In genomic region chr5:107367480-107367879, GRCh38 we compare ENCODE assay signal across 21 cellular contexts.
DNase-seq lines count a peak whose midpoint lies in the region; TF ChIP-seq lines count a peak whose summit lies in the region.
"Had no signal": no experiment of that assay in that cellular context is flagged by ENCODE, and none has a peak within 500 bp of the region (broad histone marks: within the 10 kb centered on the region; RNA-seq: fewer than 3 reads in every experiment).

No MANE protein-coding gene starts in this region.

- no peak overlapping the region for H4K91ac ChIP-seq in H9 (ENCODE audit: insufficient read length, low read depth, low read length)
- no peak overlapping the region for H4K91ac ChIP-seq in neuronal stem cell (ENCODE audit: low read depth, low read length, poor library complexity)

- no peak overlapping the region for H3K14ac ChIP-seq in H9 (ENCODE audit: insufficient read depth, low read length)
- no peak overlapping the region for H3K14ac ChIP-seq in neuronal stem cell (ENCODE audit: low read length)

- H3K56ac ChIP-seq in H9 (ENCODE audit: insufficient read length, low read depth, low read length) (no peak overlapping the region), mesendoderm (ENCODE audit: low read length) (no peak overlapping the region)

- H3K4me3 Mint-ChIP-seq in H9: no peak overlapping the region
- H3K4me3 Mint-ChIP-seq: B cell; CD4-positive, CD25-positive, alpha-beta regulatory T cell; CD8-positive, alpha-beta T cell had no signal

- H3K18ac ChIP-seq in H9 (ENCODE audit: insufficient read length, low read depth, low read length) (no peak overlapping the region), mesendoderm (ENCODE audit: low read length) (peak overlapping the region; percentile 90), neuronal stem cell (ENCODE audit: low read length) (no peak overlapping the region)

- H2BK12ac ChIP-seq in H9 (ENCODE audit: insufficient read length, low read depth, low read length) (no peak overlapping the region), neuronal stem cell (ENCODE audit: low read length) (no peak overlapping the region)

- H3K4me1 ChIP-seq in H9 (ENCODE audit: insufficient read depth, low read length) (peaks cover 7% of the 10 kb centered on the region), ectodermal cell (ENCODE audit: control insufficient read depth, insufficient read depth, low read length) (peaks cover 36% of the 10 kb centered on the region), mesendoderm (ENCODE audit: control insufficient read depth, low read depth, low read length) (peaks cover 21% of the 10 kb centered on the region), neuronal stem cell (ENCODE audit: control insufficient read depth in 2 of 2, insufficient read depth in 1 of 2, low read depth in 1 of 2, low read length in 2 of 2) (peaks cover 7 to 16% of the 10 kb centered on the region in 2 donors)
- H3K4me1 ChIP-seq: Caco-2 had no signal

- H3K9me3 ChIP-seq in H9 (ENCODE audit: control insufficient read depth, low read depth, low read length): no peaks in the 10 kb centered on the region
- H3K9me3 ChIP-seq in ectodermal cell (ENCODE audit: control insufficient read depth, low read length): no peaks in the 10 kb centered on the region
- H3K9me3 ChIP-seq in neuronal stem cell (replicated peaks in 1 of 2; ENCODE audit: control insufficient read depth in 2 of 2, insufficient read depth in 1 of 2, low read depth in 1 of 2, low read length in 2 of 2): no peaks in the 10 kb centered on the region
- H3K9me3 ChIP-seq: BLaER1, Caco-2 had no signal

- H3K9ac ChIP-seq in H9 (ENCODE audit: extremely low read depth, insufficient read length, low read length) (no peak overlapping the region), mesendoderm (ENCODE audit: low read length) (no peak overlapping the region), neuronal stem cell (ENCODE audit: low read depth, low read length, poor library complexity) (no peak overlapping the region)
- H3K9ac ChIP-seq: BLaER1 had no signal

- H2AK5ac ChIP-seq in H9 (ENCODE audit: insufficient read length, low read length) (no peak overlapping the region), mesendoderm (ENCODE audit: low read length) (no peak overlapping the region), neuronal stem cell (ENCODE audit: low read depth, low read length) (no peak overlapping the region)

- H3K23ac ChIP-seq in H9 (ENCODE audit: insufficient read length, low read depth, low read length) (no peak overlapping the region), mesendoderm (ENCODE audit: low read length) (no peak overlapping the region), neuronal stem cell (ENCODE audit: low read depth, low read length, poor library complexity) (no peak overlapping the region)

- no peaks in the 10 kb centered on the region for H3K27me3 Mint-ChIP-seq in H9 (ENCODE audit: low read depth)
- H3K27me3 Mint-ChIP-seq: CD4-positive, CD25-positive, alpha-beta regulatory T cell had no signal

- H3T11ph ChIP-seq in H9 (ENCODE audit: low read length): no peak overlapping the region

- H3K36me3 ChIP-seq in ectodermal cell (ENCODE audit: control insufficient read depth, insufficient read depth, low read length) (no peaks in the 10 kb centered on the region), mesendoderm (ENCODE audit: control insufficient read depth, insufficient read depth, low read length) (no peaks in the 10 kb centered on the region), neuronal stem cell (replicated peaks in 1 of 2; ENCODE audit: control insufficient read depth in 2 of 2, insufficient read depth in 2 of 2, low read length in 2 of 2) (no peaks in the 10 kb centered on the region)
- H3K36me3 ChIP-seq: BLaER1 had no signal

- TF ChIP-seq CTCF in H9 (conservative IDR thresholded peaks at IDR 0.05): no peak

- H3K23me2 ChIP-seq in H9 (ENCODE audit: insufficient read length, low read depth, low read length, poor library complexity, severe bottlenecking): no peaks in the 10 kb centered on the region

- H4K5ac ChIP-seq in H9 (ENCODE audit: insufficient read length, low read depth, low read length) (no peak overlapping the region), mesendoderm (ENCODE audit: low read length) (no peak overlapping the region)

- H2BK120ac ChIP-seq in H9 (ENCODE audit: low read depth, low read length, poor library complexity, severe bottlenecking) (no peak overlapping the region), mesendoderm (ENCODE audit: low read depth, low read length) (no peak overlapping the region), neuronal stem cell (ENCODE audit: low read depth, low read length) (no peak overlapping the region)

- no peak overlapping the region for H3K27ac ChIP-seq in H9 (ENCODE audit: insufficient read length, low read depth, low read length)
- H3K27ac ChIP-seq in ectodermal cell (ENCODE audit: insufficient read depth, low read depth, low read length, poor library complexity, severe bottlenecking): peak overlapping the region; percentile 53
- no peak overlapping the region for H3K27ac ChIP-seq in mesendoderm (ENCODE audit: low read depth, low read length)
- peak overlapping the region; percentile 80 for H3K27ac ChIP-seq in neuronal stem cell (replicated peaks; ENCODE audit: low read length)
- H3K27ac ChIP-seq: BLaER1, C4-2B had no signal

- H3K9me3 Mint-ChIP-seq in H9: no peaks in the 10 kb centered on the region
- H3K9me3 Mint-ChIP-seq: CD8-positive, alpha-beta T cell had no signal

- no peak overlapping the region for H2BK20ac ChIP-seq in H9 (ENCODE audit: low read depth, low read length, poor library complexity, severe bottlenecking)

- DNase-seq in H9 (no peak), mesendoderm (no peak), neuronal stem cell (ENCODE audit: low spot score) (no peak), NCI-H2029 (lab: John Stamatoyannopoulos, UW) (no peak), NCI-H1694 treated with DMSO at 0.1 percent for 48 hours (lab: John Stamatoyannopoulos, UW) (no peak)
- DNase-seq in central memory CD4-positive, alpha-beta T cell: no peak
- DNase-seq in stimulated activated CD4-positive, alpha-beta T cell treated with anti-CD3 and anti-CD28 coated beads, Interleukin-1b, Interleukin-23, amount 100 ng/mL, for 48 hours: no peak
- DNase-seq: Caco-2; CD4-positive, CD25-positive, alpha-beta regulatory T cell; CD8-positive, alpha-beta T cell; DMS 273 treated with DMSO at 0.1 percent for 48 hours; DMS79; EL; GDM1; GOT3; H7 had no signal

- H4K8ac ChIP-seq in H9 (replicated peaks; ENCODE audit: insufficient read length, low read depth, low read length): no peak overlapping the region
- no peak overlapping the region for H4K8ac ChIP-seq in mesendoderm (ENCODE audit: low read depth, low read length)
- H4K8ac ChIP-seq in neuronal stem cell (ENCODE audit: low read depth, low read length): no peak overlapping the region

- no peak overlapping the region for H2BK15ac ChIP-seq in H9 (ENCODE audit: low read depth, low read length)
- no peak overlapping the region for H2BK15ac ChIP-seq in mesendoderm (replicated peaks; ENCODE audit: low read depth)
- no peak overlapping the region for H2BK15ac ChIP-seq in neuronal stem cell (ENCODE audit: low read length)

- H3K4me2 ChIP-seq in H9 (ENCODE audit: insufficient read depth, insufficient read length, low read length) (no peak overlapping the region), mesendoderm (ENCODE audit: low read length) (no peak overlapping the region), neuronal stem cell (ENCODE audit: insufficient read depth, low read length, poor library complexity, severe bottlenecking) (no peak overlapping the region)
- H3K4me2 ChIP-seq: BLaER1 had no signal

- H3K4me1 Mint-ChIP-seq in H9: peaks cover 28 to 41% of the 10 kb centered on the region in 2 experiments
- H3K4me1 Mint-ChIP-seq: CD4-positive, CD25-positive, alpha-beta regulatory T cell had no signal

- H3K27me3 ChIP-seq in H9 (ENCODE audit: insufficient read depth, low read length) (no peaks in the 10 kb centered on the region), ectodermal cell (ENCODE audit: control insufficient read depth, insufficient read depth, low read length, poor library complexity, severe bottlenecking) (no peaks in the 10 kb centered on the region), mesendoderm (ENCODE audit: insufficient read depth, low read length, poor library complexity) (no peaks in the 10 kb centered on the region), neuronal stem cell (ENCODE audit: control insufficient read depth in 3 of 3, insufficient read depth in 3 of 3, low read depth in 1 of 3, low read length in 3 of 3) (no peaks in the 10 kb centered on the region)
- H3K27me3 ChIP-seq: BLaER1 had no signal

- H2AFZ ChIP-seq in H9 (ENCODE audit: low read length) (no peak overlapping the region), neuronal stem cell (ENCODE audit: low read length) (no peak overlapping the region)

- H4K20me1 ChIP-seq in H9 (ENCODE audit: control insufficient read depth, insufficient read depth, insufficient read length): no peaks in the 10 kb centered on the region
- H4K20me1 ChIP-seq: BLaER1 had no signal

- no peaks in the 10 kb centered on the region for H3K79me1 ChIP-seq in H9 (ENCODE audit: insufficient read depth, low read depth, low read length, poor library complexity, severe bottlenecking)
- no peaks in the 10 kb centered on the region for H3K79me1 ChIP-seq in mesendoderm (ENCODE audit: low read length)
- no peaks in the 10 kb centered on the region for H3K79me1 ChIP-seq in neuronal stem cell (ENCODE audit: low read depth, low read length)

- no CpG with 5 or more reads among the region's 4 CpGs for WGBS in H9 (ENCODE audit: extremely low coverage, insufficient read length, low lambda C conversion rate)
- 47 to 49% methylated on average over 4 of the region's 4 CpGs for WGBS in ectodermal cell, 2 experiments
- WGBS in mesendoderm (ENCODE audit: extremely low coverage, insufficient coverage, low lambda C conversion rate): no CpG with 5 or more reads among the region's 4 CpGs
- no CpG with 5 or more reads among the region's 4 CpGs for WGBS in neuronal stem cell (ENCODE audit: extremely low coverage in 2 of 2, insufficient read length in 2 of 2, insufficient replicate concordance in 1 of 2), 2 donors

- H3K36me3 Mint-ChIP-seq in H9 (ENCODE audit: insufficient read depth in 1 of 3, low read depth in 3 of 3): no peaks in the 10 kb centered on the region
- H3K36me3 Mint-ChIP-seq: CD4-positive, CD25-positive, alpha-beta regulatory T cell; CD8-positive, alpha-beta T cell had no signal

- no peak overlapping the region for H3K4me3 ChIP-seq in ectodermal cell (ENCODE audit: insufficient read depth, low read depth, low read length)
- no peak overlapping the region for H3K4me3 ChIP-seq in mesendoderm (ENCODE audit: low read length)
- H3K4me3 ChIP-seq in neuronal stem cell (ENCODE audit: low read length in 2 of 2): no peak overlapping the region
- H3K4me3 ChIP-seq: BLaER1, GM12878 had no signal

- H3K4ac ChIP-seq in H9 (ENCODE audit: low read depth, low read length): no peak overlapping the region
- H3K4ac ChIP-seq in mesendoderm (ENCODE audit: low read depth, low read length): no peak overlapping the region
- H3K4ac ChIP-seq in neuronal stem cell (ENCODE audit: low read length): no peak overlapping the region

- H2BK5ac ChIP-seq in H9 (ENCODE audit: insufficient read length, low read length) (no peak overlapping the region), mesendoderm (ENCODE audit: low read length) (no peak overlapping the region), neuronal stem cell (ENCODE audit: low read length) (no peak overlapping the region)

- H3K79me2 ChIP-seq in H9 (ENCODE audit: insufficient read depth, low read length) (no peaks in the 10 kb centered on the region), mesendoderm (ENCODE audit: control insufficient read depth, insufficient read depth, low read length) (no peaks in the 10 kb centered on the region)

- peak overlapping the region; percentile 37 to 83 (median 58); a peak in 5 of 7 replicates for H3K27ac Mint-ChIP-seq in H9
- H3K27ac Mint-ChIP-seq: B cell; CD4-positive, CD25-positive, alpha-beta regulatory T cell; CD8-positive, alpha-beta T cell had no signal

Comparison
In these comparisons a context has a peak if more than half of its experiments do, and no peak if none do; other contexts are left out.
1. H3K27ac ChIP-seq: peak in ectodermal cell (single experiment) and neuronal stem cell (single experiment); none in H9 (single experiment) and mesendoderm (single experiment).